ENCODE assay signal across 15 cellular contexts in genomic region chr2:38850045-38850444, GRCh38. TPM values are rescaled to one million over a fixed set of nuclear protein-coding genes. Genes with fewer than 3 reads are reported as not detected.
A peak's percentile ranks its signal among the peaks of the same experiment; 100 is the strongest.
DNase-seq lines count a peak whose midpoint lies in the region; ATAC-seq, FAIRE-seq and TF ChIP-seq lines count a peak whose summit lies in the region.
"Had no signal": no experiment of that assay in that cellular context is flagged by ENCODE, and none has a peak within 500 bp of the region (broad histone marks: within the 10 kb centered on the region; RNA-seq: fewer than 3 reads in every experiment).

No MANE protein-coding gene starts in this region.

- TF ChIP-seq CTCF in GM20000 (IDR thresholded peaks at IDR 0.05; ENCODE audit: extremely low read depth, missing control alignments) (no peak), kidney (IDR thresholded peaks at IDR 0.05; ENCODE audit: borderline replicate concordance, extremely low read depth, insufficient read depth) (no peak)

- intact Hi-C loops in kidney (cut with DNase I), result no loop called here

- H3K4me1 ChIP-seq in kidney (ENCODE audit: control insufficient read depth in 1 of 2, insufficient read depth in 1 of 2, low read depth in 1 of 2, low read length in 2 of 2), result no peaks in the 10 kb centered on the region
- H3K4me1 ChIP-seq: BE2C had no signal

- H3K27ac ChIP-seq in kidney (ENCODE audit: low read depth in 2 of 2, low read length in 2 of 2), result no peak overlapping the region

- peaks cover 10 to 12% of the 10 kb centered on the region in 2 donors for H3K36me3 ChIP-seq in kidney (ENCODE audit: control insufficient read depth in 1 of 2, insufficient read depth in 2 of 2, low read length in 2 of 2)

- no peak for FAIRE-seq in kidney (lab: Jason Lieb, UNC)

- TF ChIP-seq POLR2A in GM18505 (IDR thresholded peaks at IDR 0.05; ENCODE audit: borderline replicate concordance, extremely low read depth, insufficient read depth, insufficient read length), result no peak

- H3K9ac ChIP-seq in kidney (ENCODE audit: low read length in 2 of 2), result no peak overlapping the region

- ATAC-seq in GM18505 (IDR thresholded peaks at IDR 0.05; ENCODE audit: unreplicated experiment) (peak; percentile 93), HG02884 (IDR thresholded peaks at IDR 0.05; ENCODE audit: unreplicated experiment) (peak; percentile 85), HG03558 (IDR thresholded peaks at IDR 0.05; ENCODE audit: extremely low read depth, unreplicated experiment) (peak; percentile 73)

- no peaks in the 10 kb centered on the region for H3K9me3 ChIP-seq in kidney (ENCODE audit: control insufficient read depth in 1 of 2, low read length in 2 of 2)
- H3K9me3 ChIP-seq: BE2C had no signal

- no peak overlapping the region for H3K4me3 ChIP-seq in kidney (ENCODE audit: low read length in 2 of 2)

- DNase-seq in GM20000 (ENCODE audit: low spot score), result peak; percentile 49
- no peak for DNase-seq in DMS79 (lab: John Stamatoyannopoulos, UW)
- DNase-seq in COR-L47 (lab: John Stamatoyannopoulos, UW), result no peak
- DNase-seq in pons (ENCODE audit: low spot score), result no peak
- no peak for DNase-seq in kidney
- DNase-seq: activated CD4-positive, alpha-beta T cell treated with anti-CD3 and anti-CD28 coated beads, Interleukin-2, amount 50 U/mL, for 1 hour; activated naive CD4-positive, alpha-beta T cell treated with anti-CD3 and anti-CD28 coated beads for 36 hours; BE2C; central memory CD4-positive, alpha-beta T cell; NCI-H1930 had no signal

RNA-seq across cellular contexts. Expression of gene DHX57, which starts 25.7 kb away (rescaled TPM):
- 20.7 TPM for total RNA-seq in kidney
- 6.9 TPM for polyA plus RNA-seq in kidney (ENCODE audit: insufficient read depth, low read depth, low replicate concordance)

RNA-seq across cellular contexts. Expression of gene MORN2, which starts 25.7 kb away (rescaled TPM):
- 29.6 TPM for total RNA-seq in kidney
- polyA plus RNA-seq in kidney (ENCODE audit: insufficient read depth, low read depth, low replicate concordance), result 121 TPM

RNA-seq across cellular contexts. Expression of gene ARHGEF33, which starts 39.6 kb away (rescaled TPM):
- total RNA-seq in kidney, result 2.3 TPM
- polyA plus RNA-seq in kidney (ENCODE audit: insufficient read depth, low read depth, low replicate concordance), result 2.4 TPM
- total RNA-seq: activated naive CD4-positive, alpha-beta T cell treated with anti-CD3 and anti-CD28 coated beads for 36 hours; H4 had no signal
- polyA plus RNA-seq: IgD-negative memory B cell had no signal
